In genomic region chr2:138949517-138949916, GRCh38 we compare ENCODE assay signal across 31 cellular contexts.
DNase-seq lines count a peak whose midpoint lies in the region; ATAC-seq and TF ChIP-seq lines count a peak whose summit lies in the region.
"Had no signal": no experiment of that assay in that cellular context is flagged by ENCODE, and none has a peak within 500 bp of the region (broad histone marks: within the 10 kb centered on the region; RNA-seq: fewer than 3 reads in every experiment).

No MANE protein-coding gene starts in this region.

- DNase-seq in A673 (ENCODE audit: low spot score) (peak; percentile 19), NCI-H146 (lab: John Stamatoyannopoulos, UW) (peak; percentile 39), SW480 (ENCODE audit: low spot score) (peak; percentile 79), glomerular visceral epithelial cell (ENCODE audit: extremely low spot score) (peak; percentile 35), NCI-H1930 (lab: John Stamatoyannopoulos, UW) (no peak), heart right ventricle (no peak), tibial nerve (ENCODE audit: low spot score in 2 of 2) (no peak)
- DNase-seq in activated CD4-positive, alpha-beta memory T cell treated with anti-CD3 and anti-CD28 coated beads, Interleukin-2, amount 10 ng/mL, durations not matched to agents 7 days and 5 days = no peak
- DNase-seq: activated CD4-positive, alpha-beta T cell treated with anti-CD3 and anti-CD28 coated beads, Interleukin-2, amount 50 U/mL, for 4 hours; activated CD8-positive, alpha-beta memory T cell treated with anti-CD3 and anti-CD28 coated beads, Interleukin-2, amount 50 U/mL, for 4 hours; activated naive CD4-positive, alpha-beta T cell treated with anti-CD3 and anti-CD28 coated beads, Interleukin-2, amount 50 U/mL, for 16 hours; amniotic stem cell; CD4-positive, alpha-beta memory T cell; effector CD8-positive, alpha-beta T cell; foreskin melanocyte; GOT3; IMR-90; naive B cell; NCI-H2107; NCI-H82; SHP77; stimulated activated CD4-positive, alpha-beta T cell treated with anti-CD3 and anti-CD28 coated beads, Interleukin-15, amount 100 ng/mL, for 24 hours; stimulated activated naive CD4-positive, alpha-beta T cell had no signal

- CTCF ChIA-PET in A673 (lab: Charles Lee) = no interaction called here
- CTCF ChIA-PET in activated CD4-positive, alpha-beta memory T cell treated with anti-CD3 and anti-CD28 coated beads, Interleukin-2, amount 10 ng/mL, durations not matched to agents 7 days and 5 days (lab: Charles Lee) = no interaction called here

- TF ChIP-seq POLR2A in tibial nerve (IDR thresholded peaks at IDR 0.05) = no peak

- WGBS in heart right ventricle, 2 donors = 64 to 68% methylated on average over 3 of the region's 3 CpGs
- WGBS in tibial nerve, 2 donors = 49 to 59% methylated on average over 3 of the region's 3 CpGs

- H3K36me3 ChIP-seq in A673 (ENCODE audit: insufficient read depth, low read length, poor library complexity, severe bottlenecking) (no peaks in the 10 kb centered on the region), heart right ventricle (no peaks in the 10 kb centered on the region), tibial nerve (no peaks in the 10 kb centered on the region)
- H3K36me3 ChIP-seq: neutrophil, thoracic aorta had no signal

- H3K9me3 ChIP-seq in A673 (ENCODE audit: low read depth, low read length, poor library complexity, severe bottlenecking) (no peaks in the 10 kb centered on the region), heart right ventricle (peaks cover 0 to 3% (median 0%) of the 10 kb centered on the region in 11 donors), tibial nerve (no peaks in the 10 kb centered on the region)
- H3K9me3 ChIP-seq: neutrophil, thoracic aorta had no signal

- no peak overlapping the region for H3K4me3 Mint-ChIP-seq in activated CD4-positive, alpha-beta memory T cell treated with anti-CD3 and anti-CD28 coated beads, Interleukin-2, amount 10 ng/mL, durations not matched to agents 7 days and 5 days
- H3K4me3 Mint-ChIP-seq: CD4-positive, alpha-beta memory T cell; mesothelial cell of epicardium had no signal

- POLR2A ChIA-PET in A673 (lab: Charles Lee; ENCODE audit: low non-redundant PET) = no interaction called here
- POLR2A ChIA-PET in activated CD4-positive, alpha-beta memory T cell treated with anti-CD3 and anti-CD28 coated beads, Interleukin-2, amount 10 ng/mL, durations not matched to agents 7 days and 5 days (lab: Charles Lee) = no interaction called here

- TF ChIP-seq CTCF in A673 (conservative IDR thresholded peaks at IDR 0.05; ENCODE audit: low read depth, low read length) (no peak), heart right ventricle (IDR thresholded peaks at IDR 0.05) (no peak), tibial nerve (IDR thresholded peaks at IDR 0.05) (no peak)

- H3K4me1 Mint-ChIP-seq in activated CD4-positive, alpha-beta memory T cell treated with anti-CD3 and anti-CD28 coated beads, Interleukin-2, amount 10 ng/mL, durations not matched to agents 7 days and 5 days = no peaks in the 10 kb centered on the region
- H3K4me1 Mint-ChIP-seq: CD4-positive, alpha-beta memory T cell; naive B cell had no signal

- H3K27me3 Mint-ChIP-seq in activated CD4-positive, alpha-beta memory T cell treated with anti-CD3 and anti-CD28 coated beads, Interleukin-2, amount 10 ng/mL, durations not matched to agents 7 days and 5 days = no peaks in the 10 kb centered on the region
- H3K27me3 Mint-ChIP-seq: CD4-positive, alpha-beta memory T cell; naive B cell; progenitor cell of endocrine pancreas had no signal

- H3K27me3 ChIP-seq in A673 (replicated peaks; ENCODE audit: insufficient read depth, low read depth, low read length, poor library complexity) = no peaks in the 10 kb centered on the region
- no peaks in the 10 kb centered on the region for H3K27me3 ChIP-seq in heart right ventricle
- no peaks in the 10 kb centered on the region for H3K27me3 ChIP-seq in tibial nerve
- H3K27me3 ChIP-seq: hepatocyte, neutrophil had no signal

- H3K9me3 Mint-ChIP-seq in activated CD4-positive, alpha-beta memory T cell treated with anti-CD3 and anti-CD28 coated beads, Interleukin-2, amount 10 ng/mL, durations not matched to agents 7 days and 5 days = peaks cover 2% of the 10 kb centered on the region
- H3K9me3 Mint-ChIP-seq: mesothelial cell of epicardium had no signal

- no peak overlapping the region for H3K27ac ChIP-seq in A673 (ENCODE audit: low read depth, low read length, poor library complexity, severe bottlenecking)
- no peak overlapping the region for H3K27ac ChIP-seq in heart right ventricle
- H3K27ac ChIP-seq in tibial nerve = no peak overlapping the region
- H3K27ac ChIP-seq: hepatocyte, neutrophil, thoracic aorta had no signal

- no peak overlapping the region for H3K4me3 ChIP-seq in A673 (ENCODE audit: low read depth, low read length, poor library complexity, severe bottlenecking)
- H3K4me3 ChIP-seq in heart right ventricle = no peak overlapping the region
- H3K4me3 ChIP-seq in tibial nerve = no peak overlapping the region
- H3K4me3 ChIP-seq: hepatocyte, thoracic aorta had no signal

- no peak for ATAC-seq in heart right ventricle
- ATAC-seq: esophagus mucosa, left lobe of liver, sciatic nerve had no signal

- H3K27ac Mint-ChIP-seq in activated CD4-positive, alpha-beta memory T cell treated with anti-CD3 and anti-CD28 coated beads, Interleukin-2, amount 10 ng/mL, durations not matched to agents 7 days and 5 days = no peak overlapping the region
- H3K27ac Mint-ChIP-seq: CD4-positive, alpha-beta memory T cell; mesothelial cell of epicardium; progenitor cell of endocrine pancreas had no signal

- TF ChIP-seq EP300 in tibial nerve (IDR thresholded peaks at IDR 0.05) = no peak

- intact Hi-C loops in A673 (cut with micrococcal nuclease; ENCODE audit: unreplicated experiment) (no loop called here), heart right ventricle (cut with DNase I) (no loop called here)

- H3K36me3 Mint-ChIP-seq in activated CD4-positive, alpha-beta memory T cell treated with anti-CD3 and anti-CD28 coated beads, Interleukin-2, amount 10 ng/mL, durations not matched to agents 7 days and 5 days (ENCODE audit: low read depth) = no peaks in the 10 kb centered on the region
- H3K36me3 Mint-ChIP-seq: CD4-positive, alpha-beta memory T cell; mesothelial cell of epicardium; naive B cell had no signal

- H3K4me1 ChIP-seq in A673 (ENCODE audit: insufficient read depth, low read length, poor library complexity, severe bottlenecking) (peaks cover 17% of the 10 kb centered on the region), heart right ventricle (no peaks in the 10 kb centered on the region), tibial nerve (peaks cover 0 to 8% (median 0%) of the 10 kb centered on the region in 4 donors)

- no TSS peak for BruUV-seq in A673 (replicated peaks; lab: Mats Ljungman, UMichigan)

Comparison
In these comparisons a context has a peak if more than half of its experiments do, and no peak if none do; other contexts are left out.
1. DNase-seq: peak in A673 (single experiment), NCI-H146 (single experiment), SW480 (single experiment) and glomerular visceral epithelial cell (single experiment); none in NCI-H1930 (0 of 2), activated CD4-positive, alpha-beta memory T cell treated with anti-CD3 and anti-CD28 coated beads, Interleukin-2, amount 10 ng/mL, durations not matched to agents 7 days and 5 days (single experiment), heart right ventricle (0 of 2) and tibial nerve (0 of 2).